Comparison of ENCODE assay signal across 10 cellular contexts in the genomic region with DNA sequence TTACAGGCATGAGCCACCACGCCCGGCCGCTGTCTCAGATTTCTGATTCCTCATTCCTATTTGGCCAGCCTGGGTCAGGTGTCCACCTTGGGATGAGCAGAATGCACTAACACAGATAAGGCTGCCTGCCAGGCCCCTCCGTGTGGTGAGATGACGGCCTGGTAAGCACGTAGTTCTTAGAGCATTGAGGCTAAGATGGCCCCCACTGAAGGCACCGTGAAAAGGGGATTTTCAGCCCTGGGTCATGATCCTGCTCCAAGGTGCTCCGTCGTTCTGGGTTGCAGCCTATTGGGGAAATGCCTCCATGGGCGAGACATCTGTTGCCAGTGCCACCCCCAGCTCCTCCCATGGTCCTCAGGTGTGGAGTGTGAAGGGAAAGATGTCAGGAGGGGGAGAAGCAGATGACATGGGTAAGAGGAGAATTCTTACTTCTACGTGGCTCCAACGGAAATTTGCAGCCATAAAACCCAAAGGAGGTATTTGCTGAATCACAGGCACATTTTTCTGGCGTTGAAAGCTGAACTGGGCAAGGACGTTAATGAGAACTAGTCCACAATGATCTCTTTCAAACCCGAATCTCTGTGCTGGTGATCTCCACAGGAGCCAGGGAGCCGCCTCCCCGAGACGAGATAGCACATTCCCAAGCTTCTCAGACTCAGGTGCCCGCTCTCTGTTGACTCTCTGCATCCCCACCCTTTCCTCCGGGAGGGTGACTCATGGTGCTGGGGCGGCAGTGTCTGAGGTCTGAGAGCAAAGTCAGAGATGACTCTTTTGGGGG. TPM values are rescaled to one million over a fixed set of nuclear protein-coding genes. Genes with fewer than 3 reads are reported as not detected.
DNase-seq lines count a peak whose midpoint lies in the region; ATAC-seq, FAIRE-seq and TF ChIP-seq lines count a peak whose summit lies in the region.
"Had no signal": no experiment of that assay in that cellular context is flagged by ENCODE, and none has a peak within 500 bp of the region (broad histone marks: within the 10 kb centered on the region; RNA-seq: fewer than 3 reads in every experiment).

No MANE protein-coding gene starts in this region.

- peak; percentile 94 for DNase-seq in COLO829 (ENCODE audit: low spot score)
- DNase-seq in HuH-7.5 (ENCODE audit: low spot score), result peak; percentile 22
- peak; percentile 93 for DNase-seq in bronchial epithelial cell (ENCODE audit: low read depth)
- DNase-seq in mucosa of gallbladder (ENCODE audit: low spot score), result peak; percentile 23
- DNase-seq in DMS114 treated with DMSO at 0.1 percent for 48 hours (lab: John Stamatoyannopoulos, UW; ENCODE audit: unreplicated experiment), result no peak
- no peak for DNase-seq in left lobe of liver (ENCODE audit: low spot score)

- no peak for ATAC-seq in GM19395 (IDR thresholded peaks at IDR 0.05; ENCODE audit: unreplicated experiment)
- no peak for ATAC-seq in left lobe of liver
- ATAC-seq in HG02884 (IDR thresholded peaks at IDR 0.05; ENCODE audit: unreplicated experiment), result no peak
- ATAC-seq: psoas muscle had no signal

- H3K4me3 ChIP-seq in bronchial epithelial cell (ENCODE audit: low read depth, low read length), result no peak overlapping the region
- H3K4me3 ChIP-seq: psoas muscle had no signal

- H3K36me3 ChIP-seq in bronchial epithelial cell (ENCODE audit: control insufficient read depth, insufficient read depth, low read length), result no peaks in the 10 kb centered on the region

- H3K27me3 ChIP-seq in bronchial epithelial cell (ENCODE audit: control insufficient read depth, insufficient read depth, low read length), result no peaks in the 10 kb centered on the region

- FAIRE-seq in bronchial epithelial cell (lab: Jason Lieb, UNC), result no peak

- no peak for TF ChIP-seq CTCF in bronchial epithelial cell (IDR thresholded peaks at IDR 0.05; ENCODE audit: insufficient read depth, low read length, severe bottlenecking)

RNA-seq across cellular contexts. Expression of gene BMP6, which starts 34.0 kb away (rescaled TPM):
- 2.3 and 2.6 TPM in 2 replicates for total RNA-seq in bronchial epithelial cell
- total RNA-seq in mucosa of gallbladder, result 7.3 TPM
- total RNA-seq in left lobe of liver, result 3.6 TPM
- total RNA-seq: T-helper 2 cell treated with Interferon-gamma antibody and Interleukin-4, amounts not matched to agents 100 ng/mL and 5 ng/mL, for 36 hours had no signal

Comparison
In these comparisons a context has a peak if more than half of its experiments do, and no peak if none do; other contexts are left out.
1. DNase-seq: peak in COLO829 (single experiment), HuH-7.5 (single experiment), bronchial epithelial cell (single experiment) and mucosa of gallbladder (single experiment); none in DMS114 treated with DMSO at 0.1 percent for 48 hours (single experiment) and left lobe of liver (single experiment).